8 cellular contexts compared by ENCODE assay signal in genomic region chr1:229253170-229253974, GRCh38. TPM values are rescaled to one million over a fixed set of nuclear protein-coding genes. Genes with fewer than 3 reads are reported as not detected.
DNase-seq lines count a peak whose midpoint lies in the region; TF ChIP-seq lines count a peak whose summit lies in the region.

No MANE protein-coding gene starts in this region.

- no peak for TF ChIP-seq CTCF in Caco-2 (IDR thresholded peaks at IDR 0.05; ENCODE audit: insufficient read depth in 1 of 2, low read depth in 1 of 2, low read length in 1 of 2, severe bottlenecking in 1 of 2, unreplicated experiment in 1 of 2)
- TF ChIP-seq CTCF in cardiac fibroblast (IDR thresholded peaks at IDR 0.05; ENCODE audit: low read depth, low read length), result no peak

- BruUV-seq in Caco-2 (replicated peaks; lab: Mats Ljungman, UMichigan), result no TSS peak

- H3K36me3 ChIP-seq in Caco-2 (ENCODE audit: control insufficient read depth, insufficient read depth, low read length) (no peaks in the 10 kb centered on the region), GM23248 (ENCODE audit: low read depth) (no peaks in the 10 kb centered on the region)

- H3K36me3 Mint-ChIP-seq in Caco-2 (ENCODE audit: insufficient read depth, unreplicated experiment), result no peaks in the 10 kb centered on the region

- H3K4me3 ChIP-seq in Caco-2 (ENCODE audit: low read depth, low read length) (peak overlapping the region; percentile 11; the same call in 1 of the 2 replicates), GM23248 (no peak overlapping the region), cardiac fibroblast (replicated peaks in 1 of 2; ENCODE audit: low read depth in 2 of 2, low read length in 2 of 2) (no peak overlapping the region)

- DNase-seq in Caco-2 (peak; percentile 56 to 72), GM23248 (peak; percentile 19), NCI-H774 (lab: John Stamatoyannopoulos, UW) (peak; percentile 76), cardiac fibroblast (ENCODE audit: low read depth in 2 of 2) (peak; percentile 20 to 28), renal cortical epithelial cell (ENCODE audit: low read depth) (peak; percentile 94), SKM-1 treated with dmso at 0.1 percent for 144 hours (lab: John Stamatoyannopoulos, UW; ENCODE audit: unreplicated experiment) (no peak), midbrain (lab: John Stamatoyannopoulos, UW) (no peak), erythroblast (lab: John Stamatoyannopoulos, UW) (no peak)

- peaks cover 28% of the 10 kb centered on the region for H3K4me1 Mint-ChIP-seq in Caco-2 (ENCODE audit: low read depth, unreplicated experiment)

- H3K79me2 ChIP-seq in GM23248 (ENCODE audit: insufficient read depth), result no peaks in the 10 kb centered on the region

- H3K4me1 ChIP-seq in Caco-2 (peaks cover 14% of the 10 kb centered on the region), GM23248 (ENCODE audit: insufficient read depth) (no peaks in the 10 kb centered on the region)

- H3K9me2 ChIP-seq in GM23248 (ENCODE audit: insufficient read depth), result no peaks in the 10 kb centered on the region

- H3K27ac ChIP-seq in GM23248, result no peak overlapping the region

- peak overlapping the region; percentile 68 for H3K4me3 Mint-ChIP-seq in Caco-2 (ENCODE audit: unreplicated experiment)

- H3K9me3 ChIP-seq in Caco-2 (no peaks in the 10 kb centered on the region), GM23248 (ENCODE audit: low read depth) (no peaks in the 10 kb centered on the region)

- H3K27me3 ChIP-seq in Caco-2 (replicated peaks; ENCODE audit: control insufficient read depth, insufficient read depth, low read length), result no peaks in the 10 kb centered on the region
- H3K27me3 ChIP-seq in GM23248 (replicated peaks; ENCODE audit: insufficient read depth), result 0 out of 2 replicates have a peak, but pooled peaks cover 8% of the 10 kb centered on the region

- H2AFZ ChIP-seq in GM23248, result no peak overlapping the region

- no peaks in the 10 kb centered on the region for H3F3A ChIP-seq in GM23248 (ENCODE audit: insufficient read depth)

- intact Hi-C loops in Caco-2 (cut with micrococcal nuclease; ENCODE audit: unreplicated experiment), result loop anchor here (2.0 to 10.0 kb wide), 2 partner anchors 17 to 559 kb away; no protein-coding TSS in a partner anchor

- 41 to 52% methylated on average over 13 of the region's 13 CpGs for WGBS in GM23248 (ENCODE audit: low coverage in 1 of 2, low lambda C conversion rate in 2 of 2, missing lambda C conversion rate in 2 of 2), 2 experiments

- no peaks in the 10 kb centered on the region for H3K27me3 Mint-ChIP-seq in Caco-2 (ENCODE audit: insufficient read depth, unreplicated experiment)

- TF ChIP-seq POLR2A in erythroblast (IDR thresholded peaks at IDR 0.05; ENCODE audit: low read length), result no peak

- no peaks in the 10 kb centered on the region for H3K9me3 Mint-ChIP-seq in Caco-2 (ENCODE audit: unreplicated experiment)

- peak overlapping the region; percentile 46 for H3K27ac Mint-ChIP-seq in Caco-2 (ENCODE audit: unreplicated experiment)

- in situ Hi-C loops in GM23248 (cut with MboI), result loop anchor here (10.0 kb wide), 1 partner anchor 231 kb away; no protein-coding TSS in a partner anchor

- no peak overlapping the region for H3K4me2 ChIP-seq in GM23248 (ENCODE audit: unreplicated experiment)

- no peak overlapping the region for H3K9ac ChIP-seq in GM23248

- no peaks in the 10 kb centered on the region for H4K20me1 ChIP-seq in GM23248 (ENCODE audit: insufficient read depth)

- CTCF ChIA-PET in Caco-2 (lab: Charles Lee), result no interaction called here

- POLR2A ChIA-PET in Caco-2 (lab: Charles Lee), result no interaction called here

RNA-seq across cellular contexts. Expression of gene RAB4A, which starts 17.5 kb away (rescaled TPM):
- total RNA-seq in Caco-2 (2022) (98.9 and 111 TPM in 2 replicates), renal cortical epithelial cell (19.1 and 41.0 TPM in 2 replicates)
- 36.7 and 43.4 TPM in 2 replicates for total RNA-seq in GM23248 (2014; rRNA removed; shearing (Covaris generic))
- 47.2 and 52.9 TPM in 2 replicates for polyA plus RNA-seq in GM23248 (2016; fragmentation: Nextera tagmentation; extraction: Ambion mirVana)

Comparison
In these comparisons a context has a peak if more than half of its experiments do, and no peak if none do; other contexts are left out.
1. DNase-seq: peak in Caco-2 (2 of 2), GM23248 (single experiment), NCI-H774 (single experiment), cardiac fibroblast (2 of 2) and renal cortical epithelial cell (single experiment); none in SKM-1 treated with dmso at 0.1 percent for 144 hours (single experiment), midbrain (single experiment) and erythroblast (0 of 2).